In genomic region chr1:50425376-50426107, GRCh38 we compare ENCODE assay signal across 1 cellular context.
TF ChIP-seq lines count a peak whose summit lies in the region.

No MANE protein-coding gene starts in this region.

TF ChIP-seq in H1, 55 proteins besides CTCF, POLR2A, EP300 and RAD21:
- TF ChIP-seq BRCA1 (IDR thresholded peaks at IDR 0.05; ENCODE audit: low read depth, low read length) (no peak), SUZ12 (IDR thresholded peaks at IDR 0.05; ENCODE audit: low read length) (peak; percentile 76), SIN3A (conservative IDR thresholded peaks at IDR 0.05 in 1 of 2, IDR thresholded peaks at IDR 0.05 in 1 of 2; ENCODE audit: low read depth in 1 of 2, low read length in 2 of 2) (no peak), RNF2 (IDR thresholded peaks at IDR 0.05; ENCODE audit: borderline replicate concordance, low read depth, low read length, missing control alignments, poor library complexity, severe bottlenecking) (peak; percentile 80), EZH2 (IDR thresholded peaks at IDR 0.05; ENCODE audit: low read depth, low read length, severe bottlenecking) (peak; percentile 88), TEAD4 (IDR thresholded peaks at IDR 0.05; ENCODE audit: low read depth, low read length) (no peak), RFX5 (IDR thresholded peaks at IDR 0.05; ENCODE audit: borderline replicate concordance, low read depth, low read length) (no peak), TCF12 (IDR thresholded peaks at IDR 0.05; ENCODE audit: low read depth, low read length) (0 out of 2 replicates have a peak, but pooled peaks have one; percentile 35)
